ENCODE assay signal across 17 cellular contexts in the genomic region with DNA sequence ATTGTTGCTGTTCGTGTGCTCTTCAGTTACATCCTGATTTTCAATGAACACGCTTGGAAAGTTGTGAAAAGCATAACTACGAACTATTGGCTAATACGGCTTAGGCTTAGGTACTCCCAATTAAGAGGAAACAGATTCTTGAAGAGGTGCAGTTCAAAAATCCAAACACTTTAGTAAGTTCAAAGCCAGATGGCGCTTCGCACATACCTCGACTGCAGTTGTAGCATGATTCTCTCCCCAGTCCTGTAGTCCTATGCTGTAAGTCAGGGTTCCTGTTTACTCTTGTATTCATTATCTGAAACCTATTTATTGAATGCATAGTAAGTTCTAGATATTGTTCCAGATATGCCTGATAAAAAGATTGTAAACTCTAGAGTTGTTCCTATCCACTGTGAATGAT.
"Had no signal": no experiment of that assay in that cellular context is flagged by ENCODE, and none has a peak within 500 bp of the region (broad histone marks: within the 10 kb centered on the region; RNA-seq: fewer than 3 reads in every experiment).

No MANE protein-coding gene starts in this region.

- H3K4me3 Mint-ChIP-seq: activated CD4-positive, alpha-beta T cell treated with anti-CD3 and anti-CD28 coated beads, Interleukin-2, amount 10 ng/mL, durations not matched to agents 7 days and 5 days; naive thymus-derived CD4-positive, alpha-beta T cell; stimulated activated effector memory CD8-positive, alpha-beta T cell treated with anti-CD3 and anti-CD28 coated beads, Interleukin-12 subunit alpha, Interleukin-12 subunit beta, amount 100 ng/mL, for 72 hours had no signal

- H3K36me3 Mint-ChIP-seq: naive thymus-derived CD4-positive, alpha-beta T cell; stimulated activated effector memory CD8-positive, alpha-beta T cell treated with anti-CD3 and anti-CD28 coated beads, Interleukin-12 subunit alpha, Interleukin-12 subunit beta, amount 100 ng/mL, for 72 hours had no signal

- H3K27me3 Mint-ChIP-seq: activated CD4-positive, alpha-beta T cell treated with anti-CD3 and anti-CD28 coated beads, Interleukin-2, amount 10 ng/mL, durations not matched to agents 7 days and 5 days had no signal

- H3K4me3 ChIP-seq: adrenal gland, coronary artery, heart left ventricle, smooth muscle cell, thyroid gland, vagina had no signal

- DNase-seq: activated CD4-positive, alpha-beta T cell treated with anti-CD3 and anti-CD28 coated beads, Interleukin-2, amount 10 ng/mL, durations not matched to agents 7 days and 5 days; activated CD4-positive, CD25-positive, alpha-beta regulatory T cell; activated naive CD4-positive, alpha-beta T cell treated with anti-CD3 and anti-CD28 coated beads, Interleukin-2, amount 50 U/mL, for 16 hours; adrenal gland; central memory CD4-positive, alpha-beta T cell; effector CD8-positive, alpha-beta T cell; heart left ventricle; left colon; naive thymus-derived CD4-positive, alpha-beta T cell; right cardiac atrium; thyroid gland had no signal

- H3K9me3 Mint-ChIP-seq: activated CD4-positive, alpha-beta T cell treated with anti-CD3 and anti-CD28 coated beads, Interleukin-2, amount 10 ng/mL, durations not matched to agents 7 days and 5 days; activated T-helper 2 cell treated with anti-CD3 and anti-CD28 coated beads, Interferon-gamma antibody, Interleukin-2, Interleukin-4, amounts not matched to agents 10 μg/mL and 5 μg/mL and 100 μg/mL, durations not matched to agents 14 hours and 24 hours and 36 hours; stimulated activated effector memory CD8-positive, alpha-beta T cell treated with anti-CD3 and anti-CD28 coated beads, Interleukin-12 subunit alpha, Interleukin-12 subunit beta, amount 100 ng/mL, for 72 hours had no signal

- H3K4me2 ChIP-seq: smooth muscle cell had no signal

- H3K27ac Mint-ChIP-seq: activated CD4-positive, alpha-beta T cell treated with anti-CD3 and anti-CD28 coated beads, Interleukin-2, amount 10 ng/mL, durations not matched to agents 7 days and 5 days; activated T-helper 2 cell treated with anti-CD3 and anti-CD28 coated beads, Interferon-gamma antibody, Interleukin-2, Interleukin-4, amounts not matched to agents 10 μg/mL and 5 μg/mL and 100 μg/mL, durations not matched to agents 14 hours and 24 hours and 36 hours; naive thymus-derived CD4-positive, alpha-beta T cell; stimulated activated effector memory CD8-positive, alpha-beta T cell treated with anti-CD3 and anti-CD28 coated beads, Interleukin-12 subunit alpha, Interleukin-12 subunit beta, amount 100 ng/mL, for 72 hours had no signal

- ATAC-seq: heart left ventricle; left colon; naive thymus-derived CD4-positive, alpha-beta T cell; right cardiac atrium; stimulated activated effector memory CD8-positive, alpha-beta T cell treated with anti-CD3 and anti-CD28 coated beads, Interleukin-12 subunit alpha, Interleukin-12 subunit beta, amount 100 ng/mL, for 72 hours had no signal

- H3K9me3 ChIP-seq: adrenal gland, heart left ventricle, neutrophil, thyroid gland, vagina had no signal

- H3K4me1 Mint-ChIP-seq: activated CD4-positive, alpha-beta T cell treated with anti-CD3 and anti-CD28 coated beads, Interleukin-2, amount 10 ng/mL, durations not matched to agents 7 days and 5 days had no signal

- H3K4me1 ChIP-seq: vagina had no signal

- H3K27ac ChIP-seq: adrenal gland, coronary artery, heart left ventricle, neutrophil, thyroid gland, vagina had no signal

- H3K36me3 ChIP-seq: adrenal gland, heart left ventricle, neutrophil, thyroid gland, vagina had no signal

- H3K27me3 ChIP-seq: adrenal gland, heart left ventricle, neutrophil, thyroid gland, vagina had no signal
